Comparison of ENCODE assay signal across 1 cellular context in the genomic region with DNA sequence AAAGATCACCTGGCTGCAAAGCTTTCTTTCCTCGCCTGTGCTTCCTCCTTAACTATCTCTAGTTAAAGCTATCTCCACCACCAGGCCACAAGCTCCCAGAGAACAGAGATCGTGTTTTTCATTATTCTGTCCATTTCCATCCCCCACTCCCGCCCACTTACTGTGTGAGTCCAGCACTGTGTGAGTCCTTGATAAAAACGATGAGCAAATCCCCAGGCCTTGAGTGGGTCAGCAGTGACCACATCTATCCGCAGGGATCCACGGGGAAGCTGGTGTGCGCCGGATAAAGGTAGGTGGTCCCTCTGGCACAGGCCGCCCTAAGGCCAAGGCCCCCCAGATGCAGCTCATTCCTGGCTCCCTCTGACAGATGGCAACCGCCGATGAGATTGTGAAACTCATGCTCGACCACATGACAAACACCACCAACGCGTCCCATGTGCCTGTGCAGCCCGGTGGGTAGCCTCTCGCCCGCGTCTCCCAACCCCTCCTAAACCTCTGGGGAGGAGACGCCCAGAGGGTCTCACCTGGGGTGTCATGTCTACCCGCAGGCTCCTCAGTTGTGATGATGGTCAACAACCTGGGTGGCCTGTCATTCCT.
TF ChIP-seq lines count a peak whose summit lies in the region.

No MANE protein-coding gene starts in this region.

TF ChIP-seq in K562, 482 proteins besides CTCF, POLR2A, EP300 and RAD21 (continued from another document and continues in another):
- TF ChIP-seq, protein P1, sequence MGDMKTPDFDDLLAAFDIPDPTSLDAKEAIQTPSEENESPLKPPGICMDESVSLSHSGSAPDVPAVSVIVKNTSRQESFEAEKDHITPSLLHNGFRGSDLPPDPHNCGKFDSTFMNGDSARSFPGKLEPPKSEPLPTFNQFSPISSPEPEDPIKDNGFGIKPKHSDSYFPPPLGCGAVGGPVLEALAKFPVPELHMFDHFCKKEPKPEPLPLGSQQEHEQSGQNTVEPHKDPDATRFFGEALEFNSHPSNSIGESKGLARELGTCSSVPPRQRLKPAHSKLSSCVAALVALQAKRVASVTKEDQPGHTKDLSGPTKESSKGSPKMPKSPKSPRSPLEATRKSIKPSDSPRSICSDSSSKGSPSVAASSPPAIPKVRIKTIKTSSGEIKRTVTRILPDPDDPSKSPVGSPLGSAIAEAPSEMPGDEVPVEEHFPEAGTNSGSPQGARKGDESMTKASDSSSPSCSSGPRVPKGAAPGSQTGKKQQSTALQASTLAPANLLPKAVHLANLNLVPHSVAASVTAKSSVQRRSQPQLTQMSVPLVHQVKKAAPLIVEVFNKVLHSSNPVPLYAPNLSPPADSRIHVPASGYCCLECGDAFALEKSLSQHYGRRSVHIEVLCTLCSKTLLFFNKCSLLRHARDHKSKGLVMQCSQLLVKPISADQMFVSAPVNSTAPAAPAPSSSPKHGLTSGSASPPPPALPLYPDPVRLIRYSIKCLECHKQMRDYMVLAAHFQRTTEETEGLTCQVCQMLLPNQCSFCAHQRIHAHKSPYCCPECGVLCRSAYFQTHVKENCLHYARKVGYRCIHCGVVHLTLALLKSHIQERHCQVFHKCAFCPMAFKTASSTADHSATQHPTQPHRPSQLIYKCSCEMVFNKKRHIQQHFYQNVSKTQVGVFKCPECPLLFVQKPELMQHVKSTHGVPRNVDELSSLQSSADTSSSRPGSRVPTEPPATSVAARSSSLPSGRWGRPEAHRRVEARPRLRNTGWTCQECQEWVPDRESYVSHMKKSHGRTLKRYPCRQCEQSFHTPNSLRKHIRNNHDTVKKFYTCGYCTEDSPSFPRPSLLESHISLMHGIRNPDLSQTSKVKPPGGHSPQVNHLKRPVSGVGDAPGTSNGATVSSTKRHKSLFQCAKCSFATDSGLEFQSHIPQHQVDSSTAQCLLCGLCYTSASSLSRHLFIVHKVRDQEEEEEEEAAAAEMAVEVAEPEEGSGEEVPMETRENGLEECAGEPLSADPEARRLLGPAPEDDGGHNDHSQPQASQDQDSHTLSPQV (IDR thresholded peaks at IDR 0.05): peak; percentile 95
- TF ChIP-seq, protein P2, sequence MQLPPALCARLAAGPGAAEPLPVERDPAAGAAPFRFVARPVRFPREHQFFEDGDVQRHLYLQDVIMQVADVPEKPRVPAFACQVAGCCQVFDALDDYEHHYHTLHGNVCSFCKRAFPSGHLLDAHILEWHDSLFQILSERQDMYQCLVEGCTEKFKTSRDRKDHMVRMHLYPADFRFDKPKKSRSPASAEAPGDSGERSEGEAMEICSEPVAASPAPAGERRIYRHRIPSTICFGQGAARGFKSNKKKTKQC (CRISPR knock-in tag; IDR thresholded peaks at IDR 0.05): no peak
- TF ChIP-seq, protein P3, sequence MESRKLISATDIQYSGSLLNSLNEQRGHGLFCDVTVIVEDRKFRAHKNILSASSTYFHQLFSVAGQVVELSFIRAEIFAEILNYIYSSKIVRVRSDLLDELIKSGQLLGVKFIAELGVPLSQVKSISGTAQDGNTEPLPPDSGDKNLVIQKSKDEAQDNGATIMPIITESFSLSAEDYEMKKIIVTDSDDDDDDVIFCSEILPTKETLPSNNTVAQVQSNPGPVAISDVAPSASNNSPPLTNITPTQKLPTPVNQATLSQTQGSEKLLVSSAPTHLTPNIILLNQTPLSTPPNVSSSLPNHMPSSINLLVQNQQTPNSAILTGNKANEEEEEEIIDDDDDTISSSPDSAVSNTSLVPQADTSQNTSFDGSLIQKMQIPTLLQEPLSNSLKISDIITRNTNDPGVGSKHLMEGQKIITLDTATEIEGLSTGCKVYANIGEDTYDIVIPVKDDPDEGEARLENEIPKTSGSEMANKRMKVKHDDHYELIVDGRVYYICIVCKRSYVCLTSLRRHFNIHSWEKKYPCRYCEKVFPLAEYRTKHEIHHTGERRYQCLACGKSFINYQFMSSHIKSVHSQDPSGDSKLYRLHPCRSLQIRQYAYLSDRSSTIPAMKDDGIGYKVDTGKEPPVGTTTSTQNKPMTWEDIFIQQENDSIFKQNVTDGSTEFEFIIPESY (CRISPR knock-in tag; IDR thresholded peaks at IDR 0.05): 0 out of 2 replicates have a peak, but pooled peaks have one; percentile 14
- TF ChIP-seq, protein P4, sequence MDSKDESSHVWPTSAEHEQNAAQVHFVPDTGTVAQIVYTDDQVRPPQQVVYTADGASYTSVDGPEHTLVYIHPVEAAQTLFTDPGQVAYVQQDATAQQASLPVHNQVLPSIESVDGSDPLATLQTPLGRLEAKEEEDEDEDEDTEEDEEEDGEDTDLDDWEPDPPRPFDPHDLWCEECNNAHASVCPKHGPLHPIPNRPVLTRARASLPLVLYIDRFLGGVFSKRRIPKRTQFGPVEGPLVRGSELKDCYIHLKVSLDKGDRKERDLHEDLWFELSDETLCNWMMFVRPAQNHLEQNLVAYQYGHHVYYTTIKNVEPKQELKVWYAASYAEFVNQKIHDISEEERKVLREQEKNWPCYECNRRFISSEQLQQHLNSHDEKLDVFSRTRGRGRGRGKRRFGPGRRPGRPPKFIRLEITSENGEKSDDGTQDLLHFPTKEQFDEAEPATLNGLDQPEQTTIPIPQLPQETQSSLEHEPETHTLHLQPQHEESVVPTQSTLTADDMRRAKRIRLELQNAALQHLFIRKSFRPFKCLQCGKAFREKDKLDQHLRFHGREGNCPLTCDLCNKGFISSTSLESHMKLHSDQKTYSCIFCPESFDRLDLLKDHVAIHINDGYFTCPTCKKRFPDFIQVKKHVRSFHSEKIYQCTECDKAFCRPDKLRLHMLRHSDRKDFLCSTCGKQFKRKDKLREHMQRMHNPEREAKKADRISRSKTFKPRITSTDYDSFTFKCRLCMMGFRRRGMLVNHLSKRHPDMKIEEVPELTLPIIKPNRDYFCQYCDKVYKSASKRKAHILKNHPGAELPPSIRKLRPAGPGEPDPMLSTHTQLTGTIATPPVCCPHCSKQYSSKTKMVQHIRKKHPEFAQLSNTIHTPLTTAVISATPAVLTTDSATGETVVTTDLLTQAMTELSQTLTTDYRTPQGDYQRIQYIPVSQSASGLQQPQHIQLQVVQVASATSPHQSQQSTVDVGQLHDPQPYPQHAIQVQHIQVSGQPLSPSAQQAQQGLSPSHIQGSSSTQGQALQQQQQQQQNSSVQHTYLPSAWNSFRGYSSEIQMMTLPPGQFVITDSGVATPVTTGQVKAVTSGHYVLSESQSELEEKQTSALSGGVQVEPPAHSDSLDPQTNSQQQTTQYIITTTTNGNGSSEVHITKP (IDR thresholded peaks at IDR 0.05; ENCODE audit: partially characterized antibody): peak; percentile 22
- no peak for TF ChIP-seq RFX5 (IDR thresholded peaks at IDR 0.05; ENCODE audit: low read depth, low read length)
- 0 out of 2 replicates have a peak, but pooled peaks have one; percentile 67 for TF ChIP-seq NFATC3 (IDR thresholded peaks at IDR 0.05)
- no peak for TF ChIP-seq MTF1 (CRISPR knock-in tag; IDR thresholded peaks at IDR 0.05; ENCODE audit: borderline replicate concordance)
- TF ChIP-seq HDAC1 (IDR thresholded peaks at IDR 0.05): peak in 1 of 2 experiments; percentile 86; a peak in 3 of 4 replicates
- TF ChIP-seq CC2D1A (IDR thresholded peaks at IDR 0.05): peak; percentile 87; the same call in 1 of the 2 replicates
- peak; percentile 99 for TF ChIP-seq CBFA2T3 (IDR thresholded peaks at IDR 0.05)
- TF ChIP-seq CEBPG (CRISPR knock-in tag; IDR thresholded peaks at IDR 0.05): peak; percentile 79
- TF ChIP-seq CEBPG (tag; conservative IDR thresholded peaks at IDR 0.05 in 1 of 2, IDR thresholded peaks at IDR 0.05 in 1 of 2): no peak
- TF ChIP-seq PHB2 (IDR thresholded peaks at IDR 0.05; ENCODE audit: low read depth): peak; percentile 63; the same call in 1 of the 2 replicates
- peak; percentile 95 for TF ChIP-seq NCOR1 (IDR thresholded peaks at IDR 0.05)
- TF ChIP-seq, protein P5, sequence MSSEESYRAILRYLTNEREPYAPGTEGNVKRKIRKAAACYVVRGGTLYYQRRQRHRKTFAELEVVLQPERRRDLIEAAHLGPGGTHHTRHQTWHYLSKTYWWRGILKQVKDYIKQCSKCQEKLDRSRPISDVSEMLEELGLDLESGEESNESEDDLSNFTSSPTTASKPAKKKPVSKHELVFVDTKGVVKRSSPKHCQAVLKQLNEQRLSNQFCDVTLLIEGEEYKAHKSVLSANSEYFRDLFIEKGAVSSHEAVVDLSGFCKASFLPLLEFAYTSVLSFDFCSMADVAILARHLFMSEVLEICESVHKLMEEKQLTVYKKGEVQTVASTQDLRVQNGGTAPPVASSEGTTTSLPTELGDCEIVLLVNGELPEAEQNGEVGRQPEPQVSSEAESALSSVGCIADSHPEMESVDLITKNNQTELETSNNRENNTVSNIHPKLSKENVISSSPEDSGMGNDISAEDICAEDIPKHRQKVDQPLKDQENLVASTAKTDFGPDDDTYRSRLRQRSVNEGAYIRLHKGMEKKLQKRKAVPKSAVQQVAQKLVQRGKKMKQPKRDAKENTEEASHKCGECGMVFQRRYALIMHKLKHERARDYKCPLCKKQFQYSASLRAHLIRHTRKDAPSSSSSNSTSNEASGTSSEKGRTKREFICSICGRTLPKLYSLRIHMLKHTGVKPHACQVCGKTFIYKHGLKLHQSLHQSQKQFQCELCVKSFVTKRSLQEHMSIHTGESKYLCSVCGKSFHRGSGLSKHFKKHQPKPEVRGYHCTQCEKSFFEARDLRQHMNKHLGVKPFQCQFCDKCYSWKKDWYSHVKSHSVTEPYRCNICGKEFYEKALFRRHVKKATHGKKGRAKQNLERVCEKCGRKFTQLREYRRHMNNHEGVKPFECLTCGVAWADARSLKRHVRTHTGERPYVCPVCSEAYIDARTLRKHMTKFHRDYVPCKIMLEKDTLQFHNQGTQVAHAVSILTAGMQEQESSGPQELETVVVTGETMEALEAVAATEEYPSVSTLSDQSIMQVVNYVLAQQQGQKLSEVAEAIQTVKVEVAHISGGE (CRISPR knock-in tag; IDR thresholded peaks at IDR 0.05): peak in 1 of 3 experiments; percentile 70; a peak in 2 of 6 replicates
- TF ChIP-seq NFE2 (IDR thresholded peaks at IDR 0.05; ENCODE audit: low read depth): 0 out of 2 replicates have a peak, but pooled peaks have one; percentile 3
- TF ChIP-seq, protein P6, sequence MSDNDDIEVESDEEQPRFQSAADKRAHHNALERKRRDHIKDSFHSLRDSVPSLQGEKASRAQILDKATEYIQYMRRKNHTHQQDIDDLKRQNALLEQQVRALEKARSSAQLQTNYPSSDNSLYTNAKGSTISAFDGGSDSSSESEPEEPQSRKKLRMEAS (CRISPR knock-in tag; IDR thresholded peaks at IDR 0.05): peak; percentile 87
- TF ChIP-seq HNRNPL (IDR thresholded peaks at IDR 0.05; ENCODE audit: low read depth, low read length): no peak
- peak; percentile 62; the same call in 1 of the 2 replicates for TF ChIP-seq SMARCC2 (IDR thresholded peaks at IDR 0.05; ENCODE audit: low read depth)
- TF ChIP-seq TAL1 (IDR thresholded peaks at IDR 0.05): peak; percentile 89
- TF ChIP-seq MAFG (tag; conservative IDR thresholded peaks at IDR 0.05): no peak
- TF ChIP-seq, protein P7, sequence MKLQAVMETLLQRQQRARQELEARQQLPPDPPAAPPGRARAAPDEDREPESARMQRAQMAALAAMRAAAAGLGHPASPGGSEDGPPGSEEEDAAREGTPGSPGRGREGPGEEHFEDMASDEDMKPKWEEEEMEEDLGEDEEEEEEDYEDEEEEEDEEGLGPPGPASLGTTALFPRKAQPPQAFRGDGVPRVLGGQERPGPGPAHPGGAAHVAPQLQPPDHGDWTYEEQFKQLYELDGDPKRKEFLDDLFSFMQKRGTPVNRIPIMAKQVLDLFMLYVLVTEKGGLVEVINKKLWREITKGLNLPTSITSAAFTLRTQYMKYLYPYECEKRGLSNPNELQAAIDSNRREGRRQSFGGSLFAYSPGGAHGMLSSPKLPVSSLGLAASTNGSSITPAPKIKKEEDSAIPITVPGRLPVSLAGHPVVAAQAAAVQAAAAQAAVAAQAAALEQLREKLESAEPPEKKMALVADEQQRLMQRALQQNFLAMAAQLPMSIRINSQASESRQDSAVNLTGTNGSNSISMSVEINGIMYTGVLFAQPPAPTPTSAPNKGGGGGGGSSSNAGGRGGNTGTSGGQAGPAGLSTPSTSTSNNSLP (IDR thresholded peaks at IDR 0.05; ENCODE audit: borderline replicate concordance, low read depth, low read length): 0 out of 2 replicates have a peak, but pooled peaks have one; percentile 59
- peak; percentile 69 for TF ChIP-seq ZFX (CRISPR knock-in tag; IDR thresholded peaks at IDR 0.05)
- peak; percentile 79 for TF ChIP-seq GATA2 (CRISPR knock-in tag; IDR thresholded peaks at IDR 0.05)
- peak; percentile 69; the same call in 1 of the 2 replicates for TF ChIP-seq FOXM1 (IDR thresholded peaks at IDR 0.05; ENCODE audit: low read depth)
- TF ChIP-seq FOXM1 (CRISPR knock-in tag; IDR thresholded peaks at IDR 0.05; ENCODE audit: low read depth): no peak
- TF ChIP-seq MEF2A (IDR thresholded peaks at IDR 0.05; ENCODE audit: control insufficient read depth, low read depth, low read length): peak; percentile 31; the same call in 1 of the 2 replicates
- peak; percentile 64; the same call in 1 of the 2 replicates for TF ChIP-seq ZNF589 (CRISPR knock-in tag; IDR thresholded peaks at IDR 0.05; ENCODE audit: low read depth)
- TF ChIP-seq ZNF695 (CRISPR knock-in tag; IDR thresholded peaks at IDR 0.05): no peak
- TF ChIP-seq, protein P8, sequence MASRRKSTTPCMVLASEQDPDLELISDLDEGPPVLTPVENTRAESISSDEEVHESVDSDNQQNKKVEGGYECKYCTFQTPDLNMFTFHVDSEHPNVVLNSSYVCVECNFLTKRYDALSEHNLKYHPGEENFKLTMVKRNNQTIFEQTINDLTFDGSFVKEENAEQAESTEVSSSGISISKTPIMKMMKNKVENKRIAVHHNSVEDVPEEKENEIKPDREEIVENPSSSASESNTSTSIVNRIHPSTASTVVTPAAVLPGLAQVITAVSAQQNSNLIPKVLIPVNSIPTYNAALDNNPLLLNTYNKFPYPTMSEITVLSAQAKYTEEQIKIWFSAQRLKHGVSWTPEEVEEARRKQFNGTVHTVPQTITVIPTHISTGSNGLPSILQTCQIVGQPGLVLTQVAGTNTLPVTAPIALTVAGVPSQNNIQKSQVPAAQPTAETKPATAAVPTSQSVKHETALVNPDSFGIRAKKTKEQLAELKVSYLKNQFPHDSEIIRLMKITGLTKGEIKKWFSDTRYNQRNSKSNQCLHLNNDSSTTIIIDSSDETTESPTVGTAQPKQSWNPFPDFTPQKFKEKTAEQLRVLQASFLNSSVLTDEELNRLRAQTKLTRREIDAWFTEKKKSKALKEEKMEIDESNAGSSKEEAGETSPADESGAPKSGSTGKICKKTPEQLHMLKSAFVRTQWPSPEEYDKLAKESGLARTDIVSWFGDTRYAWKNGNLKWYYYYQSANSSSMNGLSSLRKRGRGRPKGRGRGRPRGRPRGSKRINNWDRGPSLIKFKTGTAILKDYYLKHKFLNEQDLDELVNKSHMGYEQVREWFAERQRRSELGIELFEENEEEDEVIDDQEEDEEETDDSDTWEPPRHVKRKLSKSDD (conservative IDR thresholded peaks at IDR 0.05; ENCODE audit: low read length): no peak
- peak; percentile 92 for TF ChIP-seq PML (IDR thresholded peaks at IDR 0.05; ENCODE audit: low read length)
- TF ChIP-seq, protein P9, sequence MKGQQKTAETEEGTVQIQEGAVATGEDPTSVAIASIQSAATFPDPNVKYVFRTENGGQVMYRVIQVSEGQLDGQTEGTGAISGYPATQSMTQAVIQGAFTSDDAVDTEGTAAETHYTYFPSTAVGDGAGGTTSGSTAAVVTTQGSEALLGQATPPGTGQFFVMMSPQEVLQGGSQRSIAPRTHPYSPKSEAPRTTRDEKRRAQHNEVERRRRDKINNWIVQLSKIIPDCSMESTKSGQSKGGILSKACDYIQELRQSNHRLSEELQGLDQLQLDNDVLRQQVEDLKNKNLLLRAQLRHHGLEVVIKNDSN (CRISPR knock-in tag; IDR thresholded peaks at IDR 0.05): peak; percentile 67
- no peak for TF ChIP-seq RBM34 (IDR thresholded peaks at IDR 0.05; ENCODE audit: borderline replicate concordance, insufficient read depth, low read length)
- TF ChIP-seq PTTG1 (tag; IDR thresholded peaks at IDR 0.05; ENCODE audit: low read depth): no peak
- 0 out of 3 replicates have a peak, but pooled peaks of 1 of the 2 experiments have one; percentile 59 for TF ChIP-seq CBX3 (IDR thresholded peaks at IDR 0.05; ENCODE audit: borderline replicate concordance in 1 of 2, low read length in 2 of 2)
- TF ChIP-seq LCOR (CRISPR knock-in tag; IDR thresholded peaks at IDR 0.05): 0 out of 2 replicates have a peak, but pooled peaks have one; percentile 64
